ENCODE assay signal across 14 cellular contexts in genomic region chr19:56725829-56726424, GRCh38. TPM values are rescaled to one million over a fixed set of nuclear protein-coding genes. Genes with fewer than 3 reads are reported as not detected.
DNase-seq lines count a peak whose midpoint lies in the region; ATAC-seq and TF ChIP-seq lines count a peak whose summit lies in the region.
"Had no signal": no experiment of that assay in that cellular context is flagged by ENCODE, and none has a peak within 500 bp of the region (broad histone marks: within the 10 kb centered on the region; RNA-seq: fewer than 3 reads in every experiment).

No MANE protein-coding gene starts in this region.

- H3K9me3 ChIP-seq in BE2C, result no peaks in the 10 kb centered on the region
- H3K9me3 ChIP-seq in lower lobe of right lung, result no peaks in the 10 kb centered on the region

- H3K27ac ChIP-seq in caudate nucleus (ENCODE audit: low read depth, low read length) (peak overlapping the region; percentile 76), lower lobe of right lung (no peak overlapping the region)
- H3K27ac ChIP-seq: coronary artery, stomach had no signal

- TF ChIP-seq CTCF in BE2C (IDR thresholded peaks at IDR 0.05; ENCODE audit: low read depth, low read length) (peak; percentile 41), lower lobe of right lung (IDR thresholded peaks at IDR 0.05) (peak; percentile 19)

- H3K4me1 Mint-ChIP-seq in activated CD8-positive, alpha-beta memory T cell treated with anti-CD3 and anti-CD28 coated beads, Interleukin-2, amount 10 ng/mL, durations not matched to agents 7 days and 5 days, result no peaks in the 10 kb centered on the region
- H3K4me1 Mint-ChIP-seq: activated B cell treated with CpG ODN at 0.5 μM for 24 hours had no signal

- H3K36me3 ChIP-seq in BE2C, result no peaks in the 10 kb centered on the region
- H3K36me3 ChIP-seq in lower lobe of right lung, result no peaks in the 10 kb centered on the region
- H3K36me3 ChIP-seq: stomach had no signal

- H3K36me3 Mint-ChIP-seq in activated CD8-positive, alpha-beta memory T cell treated with anti-CD3 and anti-CD28 coated beads, Interleukin-2, amount 10 ng/mL, durations not matched to agents 7 days and 5 days, result no peaks in the 10 kb centered on the region

- no peak overlapping the region for H3K4me3 Mint-ChIP-seq in activated CD8-positive, alpha-beta memory T cell treated with anti-CD3 and anti-CD28 coated beads, Interleukin-2, amount 10 ng/mL, durations not matched to agents 7 days and 5 days
- H3K4me3 Mint-ChIP-seq: activated B cell treated with CpG ODN at 0.5 μM for 24 hours; natural killer cell treated with Interleukin-12 subunit alpha and Interleukin-12 subunit beta and Interleukin-15 and Interleukin-18, amount 100 ng/mL, for 72 hours had no signal

- H3K9me3 Mint-ChIP-seq in activated CD8-positive, alpha-beta memory T cell treated with anti-CD3 and anti-CD28 coated beads, Interleukin-2, amount 10 ng/mL, durations not matched to agents 7 days and 5 days (ENCODE audit: low read depth), result peaks cover 32% of the 10 kb centered on the region

- H3K27me3 Mint-ChIP-seq in activated CD8-positive, alpha-beta memory T cell treated with anti-CD3 and anti-CD28 coated beads, Interleukin-2, amount 10 ng/mL, durations not matched to agents 7 days and 5 days, result no peaks in the 10 kb centered on the region
- H3K27me3 Mint-ChIP-seq: activated B cell treated with CpG ODN at 0.5 μM for 24 hours; natural killer cell treated with Interleukin-12 subunit alpha and Interleukin-12 subunit beta and Interleukin-15 and Interleukin-18, amount 100 ng/mL, for 72 hours had no signal

- H3K4me1 ChIP-seq in BE2C, result no peaks in the 10 kb centered on the region
- no peaks in the 10 kb centered on the region for H3K4me1 ChIP-seq in lower lobe of right lung
- H3K4me1 ChIP-seq: stomach had no signal

- H3K4me3 ChIP-seq in BE2C (ENCODE audit: low read depth, low read length), result no peak overlapping the region
- no peak overlapping the region for H3K4me3 ChIP-seq in lower lobe of right lung
- H3K4me3 ChIP-seq: coronary artery, stomach had no signal

- no peak for ATAC-seq in lower lobe of right lung
- no peak for ATAC-seq in activated CD8-positive, alpha-beta memory T cell treated with anti-CD3 and anti-CD28 coated beads, Interleukin-2, amount 10 ng/mL, durations not matched to agents 7 days and 5 days
- ATAC-seq: natural killer cell treated with Interleukin-12 subunit alpha and Interleukin-12 subunit beta and Interleukin-15 and Interleukin-18, amount 100 ng/mL, for 72 hours had no signal

- in situ Hi-C loops in ACHN (cut with HindIII; ENCODE audit: low pct_ligation_motif_present, low pct_unique_long_range_greater_than_20kb, low sequenced_read_pairs), result no loop called here

- H3K27me3 ChIP-seq in BE2C (no peaks in the 10 kb centered on the region), lower lobe of right lung (ENCODE audit: low read depth) (no peaks in the 10 kb centered on the region)
- H3K27me3 ChIP-seq: stomach had no signal

- H3K27ac Mint-ChIP-seq in activated CD8-positive, alpha-beta memory T cell treated with anti-CD3 and anti-CD28 coated beads, Interleukin-2, amount 10 ng/mL, durations not matched to agents 7 days and 5 days, result no peak overlapping the region
- H3K27ac Mint-ChIP-seq: activated B cell treated with CpG ODN at 0.5 μM for 24 hours; activated T-helper 2 cell treated with anti-CD3 and anti-CD28 coated beads, Interferon-gamma antibody, Interleukin-2, Interleukin-4, amounts not matched to agents 10 μg/mL and 5 μg/mL and 100 μg/mL, durations not matched to agents 14 hours and 24 hours and 36 hours; natural killer cell treated with Interleukin-12 subunit alpha and Interleukin-12 subunit beta and Interleukin-15 and Interleukin-18, amount 100 ng/mL, for 72 hours had no signal

- CTCF ChIA-PET in activated CD8-positive, alpha-beta memory T cell treated with anti-CD3 and anti-CD28 coated beads, Interleukin-2, amount 10 ng/mL, durations not matched to agents 7 days and 5 days (lab: Charles Lee), result no interaction called here

- no peak for DNase-seq in BE2C
- peak; percentile 3 for DNase-seq in NAMALWA (ENCODE audit: low spot score)
- DNase-seq in caudate nucleus (lab: John Stamatoyannopoulos, UW), result peak in 18 of 61 donors; percentile 9 to 72 (median 40)
- DNase-seq in lower lobe of right lung, result no peak
- no peak for DNase-seq in HuH-7.5 (ENCODE audit: low spot score)
- DNase-seq in activated CD8-positive, alpha-beta memory T cell treated with anti-CD3 and anti-CD28 coated beads, Interleukin-2, amount 10 ng/mL, durations not matched to agents 7 days and 5 days, result no peak
- no peak for DNase-seq in ACHN
- DNase-seq in NCI-H187 treated with DMSO at 0.1 percent for 48 hours (lab: John Stamatoyannopoulos, UW), result no peak
- DNase-seq: activated B cell treated with CpG ODN at 0.5 μM for 24 hours; NK-92 treated with Interleukin-12 subunit alpha and Interleukin-12 subunit beta, amount 100 ng/mL, for 24 hours; stomach had no signal

- intact Hi-C loops in lower lobe of right lung (cut with DNase I), result no loop called here

RNA-seq across cellular contexts. Expression of gene ZNF835, which starts 54.4 kb away (rescaled TPM):
- not detected for polyA plus RNA-seq in BE2C (2012; ENCODE audit: insufficient read depth, insufficient read length, low read depth)
- 3.0 TPM for total RNA-seq in lower lobe of right lung
- total RNA-seq in activated CD8-positive, alpha-beta memory T cell treated with anti-CD3 and anti-CD28 coated beads, Interleukin-2, amount 10 ng/mL, durations not matched to agents 7 days and 5 days, result 1 to 10 TPM; 2.1 to 2.2 TPM
